8 cellular contexts compared by ENCODE assay signal in genomic region chr2:16117021-16117700, GRCh38.
"Had no signal": no experiment of that assay in that cellular context is flagged by ENCODE, and none has a peak within 500 bp of the region (broad histone marks: within the 10 kb centered on the region; RNA-seq: fewer than 3 reads in every experiment).

No MANE protein-coding gene starts in this region.

- H3K4me2 ChIP-seq: KMS-11 had no signal

- H3K4me3 ChIP-seq: K562 had no signal

- H3K27ac ChIP-seq: HL-60, KMS-11 had no signal

- FAIRE-seq: HepG2, HTR-8/SVneo, K562 had no signal

- DNase-seq: IMR-90, KBM-7, KG1 had no signal

- ATAC-seq: HepG2, K562 had no signal

- H3K9ac ChIP-seq: KMS-11 had no signal
